In genomic region chr3:72288955-72289707, GRCh38 we compare ENCODE assay signal across 1 cellular context.
TF ChIP-seq lines count a peak whose summit lies in the region.

No MANE protein-coding gene starts in this region.

TF ChIP-seq in K562, 482 proteins besides CTCF, POLR2A, EP300 and RAD21 (continued from another document and continues in another):
- TF ChIP-seq ZBTB33 (CRISPR knock-in tag; IDR thresholded peaks at IDR 0.05) (no peak), KLF1 (tag; IDR thresholded peaks at IDR 0.05) (peak; percentile 76), HDAC2 (IDR thresholded peaks at IDR 0.05) (peak; percentile 54; the same call in 1 of the 2 replicates), FOXJ2 (tag; IDR thresholded peaks at IDR 0.05) (peak; percentile 64; the same call in 1 of the 2 replicates), ETV6 (IDR thresholded peaks at IDR 0.05; ENCODE audit: borderline replicate concordance in 1 of 2, low read depth in 2 of 2, low read length in 1 of 2) (peak in 1 of 2 experiments; percentile 66; a peak in 1 of 4 replicates), ETV6 (CRISPR knock-in tag; IDR thresholded peaks at IDR 0.05; ENCODE audit: borderline replicate concordance) (no peak), STAT5A (IDR thresholded peaks at IDR 0.05; ENCODE audit: borderline replicate concordance, low read length) (peak; percentile 83), CCNT2 (IDR thresholded peaks at IDR 0.05; ENCODE audit: borderline replicate concordance, extremely low read depth, insufficient read length, low read depth, low read length) (peak; percentile 98), ZNF354B (CRISPR knock-in tag; IDR thresholded peaks at IDR 0.05) (0 out of 2 replicates have a peak, but pooled peaks have one; percentile 30), DDX20 (tag; IDR thresholded peaks at IDR 0.05; ENCODE audit: low read depth) (no peak), GTF2B (IDR thresholded peaks at IDR 0.05; ENCODE audit: extremely low read depth, insufficient read length) (no peak), ZNF561 (CRISPR knock-in tag; conservative IDR thresholded peaks at IDR 0.05) (no peak), DLX4 (CRISPR knock-in tag; IDR thresholded peaks at IDR 0.05) (no peak), TEAD1 (CRISPR knock-in tag; IDR thresholded peaks at IDR 0.05) (peak; percentile 47 to 83; a peak in 1 of 4 replicates), ZNF699 (CRISPR knock-in tag; IDR thresholded peaks at IDR 0.05; ENCODE audit: insufficient replicate concordance) (no peak), SOX6 (IDR thresholded peaks at IDR 0.05) (peak; percentile 82), ZNF511 (CRISPR knock-in tag; IDR thresholded peaks at IDR 0.05) (no peak), MGA (IDR thresholded peaks at IDR 0.05) (peak; percentile 72), NKRF (IDR thresholded peaks at IDR 0.05; ENCODE audit: borderline replicate concordance) (no peak), NCOA2 (IDR thresholded peaks at IDR 0.05; ENCODE audit: partially characterized antibody in 2 of 2) (peak; percentile 34 to 64), ZNF282 (CRISPR knock-in tag; IDR thresholded peaks at IDR 0.05) (no peak), GABPA (tag; conservative IDR thresholded peaks at IDR 0.05; ENCODE audit: low read depth) (no peak), SMARCE1 (IDR thresholded peaks at IDR 0.05) (peak; percentile 91), ZNF584 (CRISPR knock-in tag; IDR thresholded peaks at IDR 0.05; ENCODE audit: low read depth) (peak; percentile 79; the same call in 1 of the 2 replicates), BRF1 (IDR thresholded peaks at IDR 0.05; ENCODE audit: borderline replicate concordance, extremely low read depth, insufficient read length) (no peak), SMAD4 (CRISPR knock-in tag; conservative IDR thresholded peaks at IDR 0.05) (peak; percentile 92), CREB3L1 (IDR thresholded peaks at IDR 0.05; ENCODE audit: borderline replicate concordance, low read depth) (no peak), ETS2 (tag; IDR thresholded peaks at IDR 0.05; ENCODE audit: borderline replicate concordance, poor library complexity, severe bottlenecking) (no peak), SMC3 (conservative IDR thresholded peaks at IDR 0.05; ENCODE audit: insufficient read depth, low read depth, low read length) (no peak), PTRF (tag; IDR thresholded peaks at IDR 0.05) (no peak), SFPQ (IDR thresholded peaks at IDR 0.05; ENCODE audit: low read depth, low read length) (no peak), HOXB6 (CRISPR knock-in tag; IDR thresholded peaks at IDR 0.05; ENCODE audit: borderline replicate concordance) (no peak), RFX1 (IDR thresholded peaks at IDR 0.05) (no peak), ELF4 (CRISPR knock-in tag; IDR thresholded peaks at IDR 0.05) (peak; percentile 78; the same call in 1 of the 2 replicates), BCOR (IDR thresholded peaks at IDR 0.05) (peak; percentile 72), CHD4 (IDR thresholded peaks at IDR 0.05; ENCODE audit: insufficient read depth, insufficient replicate concordance, low read depth, low read length, poor library complexity, severe bottlenecking) (no peak), YY1 (IDR thresholded peaks at IDR 0.05; ENCODE audit: borderline replicate concordance in 1 of 3, control insufficient read depth in 1 of 3, extremely low read depth in 1 of 3, insufficient read depth in 3 of 3, insufficient read length in 1 of 3, insufficient replicate concordance in 2 of 3, low read depth in 1 of 3, low read length in 2 of 3) (no peak), FOS (IDR thresholded peaks at IDR 0.05; ENCODE audit: extremely low read depth, insufficient read length) (no peak), ZNF134 (CRISPR knock-in tag; conservative IDR thresholded peaks at IDR 0.05) (no peak; the same call in 1 of the 2 replicates), FOXJ3 (CRISPR knock-in tag; IDR thresholded peaks at IDR 0.05) (no peak), PHB (CRISPR knock-in tag; IDR thresholded peaks at IDR 0.05) (no peak), CSDE1 (IDR thresholded peaks at IDR 0.05) (no peak), MTA3 (IDR thresholded peaks at IDR 0.05; ENCODE audit: borderline replicate concordance) (peak; percentile 85)
